Comparison of ENCODE assay signal across 24 cellular contexts in genomic region chr2:79882548-79882947, GRCh38.
"Had no signal": no experiment of that assay in that cellular context is flagged by ENCODE, and none has a peak within 500 bp of the region (broad histone marks: within the 10 kb centered on the region; RNA-seq: fewer than 3 reads in every experiment).

No MANE protein-coding gene starts in this region.

- H3K27ac ChIP-seq: adrenal gland, SK-N-MC had no signal

- H3K4me1 ChIP-seq: adrenal gland had no signal

- H3K27me3 Mint-ChIP-seq: activated CD4-positive, alpha-beta memory T cell treated with anti-CD3 and anti-CD28 coated beads, Interleukin-2, amount 10 ng/mL, durations not matched to agents 7 days and 5 days; activated naive CD8-positive, alpha-beta T cell treated with anti-CD3 and anti-CD28 coated beads, Interleukin-2, amount 10 ng/mL, durations not matched to agents 7 days and 5 days had no signal

- H3K4me3 Mint-ChIP-seq: activated CD4-positive, alpha-beta memory T cell treated with anti-CD3 and anti-CD28 coated beads, Interleukin-2, amount 10 ng/mL, durations not matched to agents 7 days and 5 days; activated naive CD8-positive, alpha-beta T cell treated with anti-CD3 and anti-CD28 coated beads, Interleukin-2, amount 10 ng/mL, durations not matched to agents 7 days and 5 days; T-cell had no signal

- H3K36me3 ChIP-seq: adrenal gland had no signal

- H3K9me3 ChIP-seq: adrenal gland had no signal

- H3K36me3 Mint-ChIP-seq: activated naive CD8-positive, alpha-beta T cell treated with anti-CD3 and anti-CD28 coated beads, Interleukin-2, amount 10 ng/mL, durations not matched to agents 7 days and 5 days; T-cell had no signal

- ATAC-seq: Panc1, Right ventricle myocardium inferior, T-cell had no signal

- H3K27ac Mint-ChIP-seq: activated CD4-positive, alpha-beta memory T cell treated with anti-CD3 and anti-CD28 coated beads, Interleukin-2, amount 10 ng/mL, durations not matched to agents 7 days and 5 days; activated naive CD8-positive, alpha-beta T cell treated with anti-CD3 and anti-CD28 coated beads, Interleukin-2, amount 10 ng/mL, durations not matched to agents 7 days and 5 days; T-cell had no signal

- H3K9me3 Mint-ChIP-seq: activated CD4-positive, alpha-beta memory T cell treated with anti-CD3 and anti-CD28 coated beads, Interleukin-2, amount 10 ng/mL, durations not matched to agents 7 days and 5 days; activated naive CD8-positive, alpha-beta T cell treated with anti-CD3 and anti-CD28 coated beads, Interleukin-2, amount 10 ng/mL, durations not matched to agents 7 days and 5 days had no signal

- H3K4me1 Mint-ChIP-seq: activated CD4-positive, alpha-beta memory T cell treated with anti-CD3 and anti-CD28 coated beads, Interleukin-2, amount 10 ng/mL, durations not matched to agents 7 days and 5 days; activated naive CD8-positive, alpha-beta T cell treated with anti-CD3 and anti-CD28 coated beads, Interleukin-2, amount 10 ng/mL, durations not matched to agents 7 days and 5 days; T-cell had no signal

- H3K4me3 ChIP-seq: adrenal gland, SK-N-MC had no signal

- DNase-seq: activated CD4-positive, alpha-beta memory T cell treated with anti-CD3 and anti-CD28 coated beads, Interleukin-2, amount 10 ng/mL, durations not matched to agents 7 days and 5 days; activated CD4-positive, alpha-beta T cell treated with anti-CD3 and anti-CD28 coated beads, Interleukin-2, amount 50 U/mL, for 1 hour; activated CD4-positive, CD25-positive, alpha-beta regulatory T cell; activated naive CD4-positive, alpha-beta T cell treated with anti-CD3 and anti-CD28 coated beads, Interleukin-2, amount 50 U/mL, for 16 hours; activated naive CD8-positive, alpha-beta T cell treated with anti-CD3 and anti-CD28 coated beads, Interleukin-2, amount 10 ng/mL, durations not matched to agents 7 days and 5 days; adrenal gland; anterior cingulate cortex; Kasumi-1; KBM-7; NCI-H146; NCI-H187 treated with DMSO at 0.1 percent for 48 hours; NCI-H2081 treated with DMSO at 0.1 percent for 48 hours; NCI-H446; NCI-H524; NCI-H774; NK-92 treated with Interleukin-12 subunit alpha and Interleukin-12 subunit beta, amount 100 ng/mL, for 24 hours; OCI-M1; RPMI8226; T-cell; T-helper 2 cell; T1000 had no signal

- H3K27me3 ChIP-seq: adrenal gland had no signal
